2 cellular contexts compared by ENCODE assay signal in genomic region chr5:179377421-179378115, GRCh38.
TF ChIP-seq lines count a peak whose summit lies in the region.

No MANE protein-coding gene starts in this region.

TF ChIP-seq in SK-N-SH, 30 proteins besides CTCF, POLR2A, EP300 and RAD21 (continued from another document):
- TF ChIP-seq RCOR1 (IDR thresholded peaks at IDR 0.05; ENCODE audit: low read length) (no peak), NRF1 (IDR thresholded peaks at IDR 0.05; ENCODE audit: low read depth, low read length) (no peak), NFIC (IDR thresholded peaks at IDR 0.05; ENCODE audit: borderline replicate concordance) (no peak)
TF ChIP-seq in SK-N-SH: peak in this region for 0.

TF ChIP-seq in SK-N-SH treated with all-trans-retinoic acid at 6 μM for 48 hours, 23 proteins besides CTCF, POLR2A, EP300 and RAD21 (continued from another document):
- no peak for TF ChIP-seq CREB5 (CRISPR knock-in tag; IDR thresholded peaks at IDR 0.05; ENCODE audit: low read depth)
- no peak for TF ChIP-seq POU6F1 (CRISPR knock-in tag; IDR thresholded peaks at IDR 0.05; ENCODE audit: borderline replicate concordance, low read depth)
- no peak for TF ChIP-seq SNAI2 (CRISPR knock-in tag; IDR thresholded peaks at IDR 0.05)
- TF ChIP-seq TOX (CRISPR knock-in tag; IDR thresholded peaks at IDR 0.05; ENCODE audit: borderline replicate concordance) = no peak
- TF ChIP-seq PPARA (CRISPR knock-in tag; IDR thresholded peaks at IDR 0.05; ENCODE audit: borderline replicate concordance) = no peak
- no peak for TF ChIP-seq ZNF8 (CRISPR knock-in tag; IDR thresholded peaks at IDR 0.05)
- TF ChIP-seq ZNF70 (CRISPR knock-in tag; IDR thresholded peaks at IDR 0.05) = no peak
- TF ChIP-seq GLIS3 (CRISPR knock-in tag; IDR thresholded peaks at IDR 0.05) = no peak
- TF ChIP-seq CSRNP3 (CRISPR knock-in tag; IDR thresholded peaks at IDR 0.05) = no peak
